In the genomic region with DNA sequence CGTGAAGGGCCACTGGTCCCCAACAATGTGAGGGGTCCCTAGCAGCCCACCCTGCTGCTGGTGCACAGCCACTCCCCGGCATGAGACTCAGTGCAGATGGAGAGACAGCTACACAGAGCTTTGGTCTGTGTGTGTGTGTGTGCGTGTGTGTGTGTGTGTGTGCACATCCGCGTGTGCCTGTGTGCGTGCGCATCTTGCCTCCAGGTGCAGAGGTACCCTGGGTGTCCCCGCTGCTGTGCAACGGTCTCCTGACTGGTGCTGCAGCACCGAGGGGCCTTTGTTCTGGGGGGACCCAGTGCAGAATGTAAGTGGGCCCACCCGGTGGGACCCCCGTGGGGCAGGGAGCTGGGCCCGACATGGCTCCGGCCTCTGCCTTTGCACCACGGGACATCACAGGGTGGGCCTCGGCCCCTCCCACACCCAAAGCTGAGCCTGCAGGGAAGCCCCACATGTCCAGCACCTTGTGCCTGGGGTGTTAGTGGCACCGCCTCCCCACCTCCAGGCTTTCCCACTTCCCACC, we compare ENCODE assay signal across 22 cellular contexts. TPM values are rescaled to one million over a fixed set of nuclear protein-coding genes. Genes with fewer than 3 reads are reported as not detected.
A peak's percentile ranks its signal among the peaks of the same experiment; 100 is the strongest.
DNase-seq lines count a peak whose midpoint lies in the region; ATAC-seq, FAIRE-seq and TF ChIP-seq lines count a peak whose summit lies in the region.
"Had no signal": no experiment of that assay in that cellular context is flagged by ENCODE, and none has a peak within 500 bp of the region (broad histone marks: within the 10 kb centered on the region; RNA-seq: fewer than 3 reads in every experiment).

No MANE protein-coding gene starts in this region.

- peaks cover 13% of the 10 kb centered on the region for H3K36me3 ChIP-seq in DND-41 (ENCODE audit: insufficient read depth, low read length)
- no peaks in the 10 kb centered on the region for H3K36me3 ChIP-seq in Karpas-422 (ENCODE audit: insufficient read depth, low read length)
- peaks cover 56% of the 10 kb centered on the region; the same call in 2 of the 3 replicates for H3K36me3 ChIP-seq in K562 (ENCODE audit: control insufficient read depth, insufficient read depth, low read length)
- peaks cover 3% of the 10 kb centered on the region for H3K36me3 ChIP-seq in upper lobe of right lung

- TF ChIP-seq CTCF in DND-41 (IDR thresholded peaks at IDR 0.05; ENCODE audit: borderline replicate concordance, extremely low read depth, low read length, poor library complexity, severe bottlenecking) (no peak), K562 (IDR thresholded peaks at IDR 0.05 in 2 of 3, conservative IDR thresholded peaks at IDR 0.05 in 1 of 3; ENCODE audit: insufficient read depth in 2 of 3, low read depth in 1 of 3, low read length in 3 of 3) (no peak), upper lobe of right lung (IDR thresholded peaks at IDR 0.05) (no peak)

- H3K27me3 ChIP-seq in DND-41 (ENCODE audit: insufficient read depth, low read length, poor library complexity) = no peaks in the 10 kb centered on the region
- H3K27me3 ChIP-seq in Karpas-422 (ENCODE audit: low read length) = no peaks in the 10 kb centered on the region
- no peaks in the 10 kb centered on the region for H3K27me3 ChIP-seq in K562 (ENCODE audit: control insufficient read depth in 2 of 2, insufficient read depth in 2 of 2, low read length in 2 of 2)
- H3K27me3 ChIP-seq in upper lobe of right lung = no peaks in the 10 kb centered on the region

- in situ Hi-C loops in K562 (cut with MboI) = no loop called here

- H4K20me1 ChIP-seq in DND-41 (ENCODE audit: insufficient read depth, low read length) (peaks cover 17% of the 10 kb centered on the region), Karpas-422 (ENCODE audit: insufficient read depth, low read depth, low read length) (peaks cover 9% of the 10 kb centered on the region; the same call in 1 of the 2 replicates), K562 (replicated peaks; ENCODE audit: control insufficient read depth, insufficient read depth, low read length) (no peaks in the 10 kb centered on the region; the same call in 1 of the 2 replicates)

- TF ChIP-seq EP300 in K562 (IDR thresholded peaks at IDR 0.05; ENCODE audit: low read length) = no peak

- H3K9me2 ChIP-seq in Karpas-422 (replicated peaks; ENCODE audit: insufficient read depth, low read length) = no peaks in the 10 kb centered on the region

- H3K27ac ChIP-seq in DND-41 (ENCODE audit: low read length) = no peak overlapping the region
- no peak overlapping the region for H3K27ac ChIP-seq in Karpas-422 (ENCODE audit: low read length)
- no peak overlapping the region for H3K27ac ChIP-seq in K562 (ENCODE audit: extremely low read depth, low read depth, low read length)
- H3K27ac ChIP-seq in upper lobe of right lung = no peak overlapping the region
- H3K27ac ChIP-seq: C4-2B had no signal

- TF ChIP-seq RAD21 in K562 (CRISPR knock-in tag; conservative IDR thresholded peaks at IDR 0.05 in 1 of 2, IDR thresholded peaks at IDR 0.05 in 1 of 2) = no peak

- POLR2A ChIA-PET in K562 (lab: Yijun Ruan, JAX) = interaction anchor here (1.4 kb wide), 2 partner anchors 13 to 14 kb away, joined by 3 to 5 read pairs; partner anchors contain the start of gene FGFR3

- no peak overlapping the region for H2AFZ ChIP-seq in DND-41 (ENCODE audit: low read depth, low read length)
- H2AFZ ChIP-seq in Karpas-422 (ENCODE audit: low read length) = no peak overlapping the region
- H2AFZ ChIP-seq in K562 (ENCODE audit: low read depth, low read length) = no peak overlapping the region
- H2AFZ ChIP-seq: GM23338 had no signal

- intact Hi-C loops in K562 (cut with micrococcal nuclease) (no loop called here), upper lobe of right lung (cut with DNase I) (loop anchor here (5.0 kb wide), 1 partner anchor 60 kb away; no protein-coding TSS in a partner anchor)

- CTCF ChIA-PET in K562 (lab: Yijun Ruan, JAX; ENCODE audit: low intra/inter-chr PET ratio) = interaction anchor here (3.8 kb wide), 1 partner anchor 60 kb away, joined by 94 read pairs; no protein-coding TSS in a partner anchor

- DNase-seq in NCI-H82 (lab: John Stamatoyannopoulos, UW) = peak; percentile 16
- no peak for DNase-seq in NCI-H82 treated with DMSO at 0.1 percent for 48 hours (lab: John Stamatoyannopoulos, UW; ENCODE audit: unreplicated experiment)
- peak; percentile 30 for DNase-seq in DND-41
- peak; percentile 82 for DNase-seq in Karpas-422
- peak in 1 of 4 experiments; percentile 12 for DNase-seq in K562 (ENCODE audit: extremely low read depth in 1 of 4, low spot score in 3 of 4)
- no peak for DNase-seq in stimulated activated CD4-positive, alpha-beta T cell treated with anti-CD3 and anti-CD28 coated beads, Interleukin-2, amount 100 ng/mL, for 24 hours
- no peak for DNase-seq in upper lobe of right lung
- DNase-seq: DMS79 treated with DMSO at 0.1 percent for 48 hours, HCEC 1CT, MM.1S, NCI-H1092, NCI-H1436, NCI-H187 treated with DMSO at 0.1 percent for 48 hours, NCI-H524 treated with DMSO at 0.1 percent for 48 hours, T-cell had no signal

- ATAC-seq in DND-41 (ENCODE audit: insufficient read depth, low read depth) = no peak
- no peak for ATAC-seq in K562
- ATAC-seq in HG03025 (IDR thresholded peaks at IDR 0.05; ENCODE audit: low FRiP score, unreplicated experiment) = no peak
- no peak for ATAC-seq in upper lobe of right lung
- ATAC-seq: GM23338, T-cell had no signal

- H3K9me3 ChIP-seq in DND-41 (ENCODE audit: insufficient read depth, low read length, severe bottlenecking) (no peaks in the 10 kb centered on the region), Karpas-422 (ENCODE audit: low read length) (no peaks in the 10 kb centered on the region), K562 (replicated peaks; ENCODE audit: control insufficient read depth, insufficient read depth, low read depth, low read length) (no peaks in the 10 kb centered on the region), upper lobe of right lung (no peaks in the 10 kb centered on the region)

- no peak overlapping the region for H3K4me2 ChIP-seq in DND-41 (ENCODE audit: insufficient read depth, low read length)
- H3K4me2 ChIP-seq in Karpas-422 (ENCODE audit: low read depth, low read length, poor library complexity, severe bottlenecking) = no peak overlapping the region
- no peak overlapping the region for H3K4me2 ChIP-seq in K562 (ENCODE audit: insufficient read depth, low read length)
- H3K4me2 ChIP-seq: GM23338 had no signal

- H3K9ac ChIP-seq in DND-41 (ENCODE audit: low read depth, low read length) (no peak overlapping the region), Karpas-422 (ENCODE audit: low read length) (no peak overlapping the region), K562 (ENCODE audit: insufficient read depth in 1 of 2, low read depth in 2 of 2, low read length in 2 of 2) (peak overlapping the region in 1 of 2 experiments; percentile 45; a peak in 1 of 4 replicates)

- TF ChIP-seq POLR2A in K562 (conservative IDR thresholded peaks at IDR 0.05) = no peak

- H3K4me3 ChIP-seq in DND-41 (ENCODE audit: low read depth in 1 of 2, low read length in 2 of 2) (no peak overlapping the region), Karpas-422 (ENCODE audit: low read length) (no peak overlapping the region), K562 (no peak overlapping the region), upper lobe of right lung (no peak overlapping the region)
- H3K4me3 ChIP-seq: GM23338 had no signal

- H3K79me2 ChIP-seq in DND-41 (ENCODE audit: insufficient read depth, low read length) (no peaks in the 10 kb centered on the region), Karpas-422 (ENCODE audit: low read length) (no peaks in the 10 kb centered on the region), K562 (ENCODE audit: control insufficient read depth, insufficient read depth, low read length) (no peaks in the 10 kb centered on the region)

- no peak for FAIRE-seq in K562 (lab: Jason Lieb, UNC)
- FAIRE-seq: A204.1, D721Med, GM12891, HTR-8/SVneo had no signal

- peaks cover 3% of the 10 kb centered on the region for H3K9me1 ChIP-seq in K562 (ENCODE audit: control insufficient read depth, insufficient read depth, low read length)

- 89% methylated on average over 12 of the region's 17 CpGs for WGBS in K562 (ENCODE audit: insufficient coverage, low coverage, missing lambda C conversion rate)

- BruUV-seq in K562 (replicated peaks; lab: Mats Ljungman, UMichigan) = no TSS peak

- H3K4me1 ChIP-seq in DND-41 (ENCODE audit: insufficient read depth, low read length) (no peaks in the 10 kb centered on the region), Karpas-422 (ENCODE audit: low read length) (peaks cover 11% of the 10 kb centered on the region), K562 (replicated peaks in 1 of 2; ENCODE audit: control insufficient read depth in 2 of 2, insufficient read depth in 2 of 2, low read length in 2 of 2) (peaks cover 0 to 60% of the 10 kb centered on the region in 2 experiments; a peak in 2 of 5 replicates), upper lobe of right lung (no peaks in the 10 kb centered on the region)

RNA-seq across cellular contexts. Expression of gene FGFR3, which starts 14.2 kb away (rescaled TPM):
- total RNA-seq in Karpas-422 (2014; rRNA removed; shearing (Covaris generic); ENCODE audit: low replicate concordance) = not detected in 2 replicates
- 54.4 and 166 TPM in 2 replicates for total RNA-seq in K562 (2011; cell fraction: chromatin; rRNA removed; ENCODE audit: low replicate concordance)
- total RNA-seq in K562 (2011; cell fraction: nucleolus; rRNA removed) = 200 and 208 TPM in 2 replicates
- 76.8 and 80.7 TPM in 2 replicates for total RNA-seq in K562 (2011; cell fraction: nucleoplasm; rRNA removed)
- total RNA-seq in K562 (2014; rRNA removed) (39.9 and 43.8 TPM in 2 replicates), K562 (2014; rRNA removed; fragmentation: Illumina TruSeq; extraction: Trizol) (6.3 and 6.5 TPM in 2 replicates), K562 (2015; rRNA removed; fragmentation: Illumina TruSeq; extraction: Trizol) (12.7 and 14.1 TPM in 2 replicates), K562 (2021) (47.8 and 60.4 TPM in 2 replicates), upper lobe of right lung (32.1 TPM)
- polyA plus RNA-seq in K562 (2011; rRNA removed) (20.4 and 21.7 TPM in 2 replicates), K562 (2014; fragmentation: Illumina TruSeq; extraction: Trizol) (8.4 and 22.9 TPM in 2 replicates), K562 (2014; fragmentation: Nextera tagmentation; extraction: Ambion mirVana) (1 to 10 TPM; 1.2 to 1.7 TPM), K562 (2014; rRNA removed) (48.9 and 51.5 TPM in 2 replicates)
- polyA plus RNA-seq in K562 (2011; cell fraction: cytosol; rRNA removed) = 18.7 and 54.2 TPM in 2 replicates
- 176 and 334 TPM in 2 replicates for polyA plus RNA-seq in K562 (2011; cell fraction: nucleus; rRNA removed)
- polyA plus RNA-seq in K562 (2012) = 15.0 and 22.4 TPM in 2 replicates
- polyA minus RNA-seq in K562 (2011; rRNA and poly(A)+ RNA removed) = 3.9 and 9.3 TPM in 2 replicates
- 30.2 and 37.6 TPM in 2 replicates for polyA minus RNA-seq in K562 (2011; cell fraction: cytosol; rRNA and poly(A)+ RNA removed)
- 59.1 and 74.0 TPM in 2 replicates for polyA minus RNA-seq in K562 (2011; cell fraction: nucleus; rRNA and poly(A)+ RNA removed)

RNA-seq across cellular contexts. Expression of gene LETM1, which starts 48.6 kb away (rescaled TPM):
- total RNA-seq in Karpas-422 (2014; rRNA removed; shearing (Covaris generic); ENCODE audit: low replicate concordance) = 25.2 and 75.1 TPM in 2 replicates
- total RNA-seq in K562 (2011; cell fraction: chromatin; rRNA removed; ENCODE audit: low replicate concordance) = 127 and 320 TPM in 2 replicates
- 226 and 230 TPM in 2 replicates for total RNA-seq in K562 (2011; cell fraction: nucleolus; rRNA removed)
- 127 and 144 TPM in 2 replicates for total RNA-seq in K562 (2011; cell fraction: nucleoplasm; rRNA removed)
- 99.1 and 118 TPM in 2 replicates for total RNA-seq in K562 (2014; rRNA removed)
- total RNA-seq in K562 (2014; rRNA removed; fragmentation: Illumina TruSeq; extraction: Trizol) = 26.9 and 33.1 TPM in 2 replicates
- 48.3 and 49.6 TPM in 2 replicates for total RNA-seq in K562 (2015; rRNA removed; fragmentation: Illumina TruSeq; extraction: Trizol)
- total RNA-seq in K562 (2021) = 105 and 109 TPM in 2 replicates
- 28.3 and 38.6 TPM in 2 replicates for polyA plus RNA-seq in K562 (2011; rRNA removed)
- 25.3 and 48.8 TPM in 2 replicates for polyA plus RNA-seq in K562 (2011; cell fraction: cytosol; rRNA removed)
- polyA plus RNA-seq in K562 (2011; cell fraction: nucleus; rRNA removed) = 122 and 226 TPM in 2 replicates
- 34.0 and 53.2 TPM in 2 replicates for polyA plus RNA-seq in K562 (2012)
- polyA plus RNA-seq in K562 (2014; fragmentation: Illumina TruSeq; extraction: Trizol) = 35.0 and 44.2 TPM in 2 replicates
- polyA plus RNA-seq in K562 (2014; fragmentation: Nextera tagmentation; extraction: Ambion mirVana) = 1 to 10 TPM; 3.9 to 5.6 TPM
- polyA plus RNA-seq in K562 (2014; rRNA removed) = 67.7 and 72.0 TPM in 2 replicates
- polyA minus RNA-seq in K562 (2011; rRNA and poly(A)+ RNA removed) = 43.8 and 47.1 TPM in 2 replicates
- polyA minus RNA-seq in K562 (2011; cell fraction: cytosol; rRNA and poly(A)+ RNA removed) = 67.2 and 76.8 TPM in 2 replicates
- polyA minus RNA-seq in K562 (2011; cell fraction: nucleus; rRNA and poly(A)+ RNA removed) = 76.1 and 82.1 TPM in 2 replicates
- 39.5 TPM for total RNA-seq in upper lobe of right lung

Comparison
In these comparisons a context has a peak if more than half of its experiments do, and no peak if none do; other contexts are left out.
1. DNase-seq: peak in NCI-H82 (single experiment), DND-41 (single experiment) and Karpas-422 (single experiment); none in NCI-H82 treated with DMSO at 0.1 percent for 48 hours (single experiment), stimulated activated CD4-positive, alpha-beta T cell treated with anti-CD3 and anti-CD28 coated beads, Interleukin-2, amount 100 ng/mL, for 24 hours (0 of 2) and upper lobe of right lung (single experiment).